ENCODE assay signal across 1 cellular context in genomic region chr12:9253464-9253863, GRCh38.
TF ChIP-seq lines count a peak whose summit lies in the region.

No MANE protein-coding gene starts in this region.

TF ChIP-seq in GM23338, 12 proteins besides CTCF, POLR2A, EP300 and RAD21 (continued from another document):
- TF ChIP-seq ZNF462 (CRISPR knock-in tag; IDR thresholded peaks at IDR 0.05) (no peak), POLR2AphosphoS5 (IDR thresholded peaks at IDR 0.05; ENCODE audit: low read depth) (no peak), JUNB (IDR thresholded peaks at IDR 0.05; ENCODE audit: unreplicated experiment) (no peak), EZH2phosphoT487 (IDR thresholded peaks at IDR 0.05; ENCODE audit: unreplicated experiment) (no peak), CREB1 (CRISPR knock-in tag; IDR thresholded peaks at IDR 0.05; ENCODE audit: low read depth) (no peak), NANOG (IDR thresholded peaks at IDR 0.05; ENCODE audit: borderline replicate concordance) (no peak), ZNF331 (CRISPR knock-in tag; IDR thresholded peaks at IDR 0.05; ENCODE audit: low read depth) (no peak), EZH2 (IDR thresholded peaks at IDR 0.05; ENCODE audit: low read depth, unreplicated experiment) (no peak)
TF ChIP-seq in GM23338: peak in this region for 0.
